In genomic region chr21:42781150-42781980, GRCh38 we compare ENCODE assay signal across 8 cellular contexts.
DNase-seq lines count a peak whose midpoint lies in the region; ATAC-seq and TF ChIP-seq lines count a peak whose summit lies in the region.

No MANE protein-coding gene starts in this region.

- peak in 1 of 7 experiments; percentile 16 for TF ChIP-seq CTCF in body of pancreas (IDR thresholded peaks at IDR 0.05)

- no peaks in the 10 kb centered on the region for H3K4me1 ChIP-seq in ACC112 (ENCODE audit: control insufficient read depth, insufficient read depth, low read length, unreplicated experiment)
- peaks cover 14% of the 10 kb centered on the region for H3K4me1 ChIP-seq in body of pancreas
- H3K4me1 ChIP-seq in mesodermal cell (ENCODE audit: control insufficient read depth, insufficient read depth, low read length, poor library complexity, severe bottlenecking): peaks cover 13% of the 10 kb centered on the region

- ATAC-seq in body of pancreas (peak; percentile 54), GM21737 (IDR thresholded peaks at IDR 0.05; ENCODE audit: unreplicated experiment) (no peak)

- 6 to 8% methylated on average over 23 to 40 of the region's 40 CpGs for WGBS in body of pancreas, 2 donors
- WGBS in mesodermal cell (ENCODE audit: insufficient coverage in 2 of 2), 2 experiments: 13 to 25% methylated on average over 35 to 37 of the region's 40 CpGs

- H3K4me3 ChIP-seq in ACC112 (ENCODE audit: low read depth, low read length): peak overlapping the region; percentile 63
- no peak overlapping the region for H3K4me3 ChIP-seq in body of pancreas
- peak overlapping the region; percentile 14 for H3K4me3 ChIP-seq in mesodermal cell (ENCODE audit: extremely low read depth, insufficient read depth, low read length, poor library complexity, severe bottlenecking)

- no peaks in the 10 kb centered on the region for H3K79me2 ChIP-seq in ACC112 (ENCODE audit: control insufficient read depth, insufficient read depth, low read length, unreplicated experiment)

- peak in 1 of 3 donors; percentile 19 for TF ChIP-seq POLR2A in body of pancreas (IDR thresholded peaks at IDR 0.05)

- H3K27ac ChIP-seq in ACC112 (ENCODE audit: low read depth, low read length) (no peak overlapping the region), body of pancreas (peak overlapping the region in 1 of 4 donors; percentile 30), mesodermal cell (ENCODE audit: low read depth, low read length, severe bottlenecking) (no peak overlapping the region)

- H2AFZ ChIP-seq in ACC112 (ENCODE audit: low read length, unreplicated experiment): peak overlapping the region; percentile 67

- no peaks in the 10 kb centered on the region for H3K9me3 ChIP-seq in body of pancreas
- no peaks in the 10 kb centered on the region for H3K9me3 ChIP-seq in mesodermal cell (ENCODE audit: control insufficient read depth, low read length)

- H3K36me3 ChIP-seq in ACC112 (ENCODE audit: insufficient read depth, low read length) (no peaks in the 10 kb centered on the region), body of pancreas (replicated peaks in 1 of 2; ENCODE audit: insufficient read depth in 1 of 2, low read depth in 2 of 2) (no peaks in the 10 kb centered on the region), mesodermal cell (ENCODE audit: control insufficient read depth, insufficient read depth, low read length) (no peaks in the 10 kb centered on the region)

- DNase-seq in HuH-7.5 (ENCODE audit: low spot score) (peak; percentile 67), body of pancreas (peak; percentile 27 to 50 (median 48)), amniotic stem cell (lab: John Stamatoyannopoulos, UW) (no peak)
- DNase-seq in stimulated activated CD4-positive, alpha-beta T cell treated with anti-CD3 and anti-CD28 coated beads, Interleukin-1b, Interleukin-23, amount 100 ng/mL, for 48 hours: no peak
- no peak for DNase-seq in activated CD8-positive, alpha-beta memory T cell treated with anti-CD3 and anti-CD28 coated beads, Interleukin-2, amount 50 U/mL, for 4 hours

- H3K27me3 ChIP-seq in ACC112 (ENCODE audit: insufficient read depth, low read length) (peaks cover 52% of the 10 kb centered on the region), body of pancreas (no peaks in the 10 kb centered on the region)

- intact Hi-C loops in body of pancreas (cut with DNase I): no loop called here

Comparison
In these comparisons a context has a peak if more than half of its experiments do, and no peak if none do; other contexts are left out.
1. H3K4me3 ChIP-seq: peak in ACC112 (single experiment) and mesodermal cell (single experiment); none in body of pancreas (0 of 2).
2. DNase-seq: peak in HuH-7.5 (single experiment) and body of pancreas (4 of 4); none in stimulated activated CD4-positive, alpha-beta T cell treated with anti-CD3 and anti-CD28 coated beads, Interleukin-1b, Interleukin-23, amount 100 ng/mL, for 48 hours (single experiment), amniotic stem cell (single experiment) and activated CD8-positive, alpha-beta memory T cell treated with anti-CD3 and anti-CD28 coated beads, Interleukin-2, amount 50 U/mL, for 4 hours (single experiment).